8 cellular contexts compared by ENCODE assay signal in the genomic region with DNA sequence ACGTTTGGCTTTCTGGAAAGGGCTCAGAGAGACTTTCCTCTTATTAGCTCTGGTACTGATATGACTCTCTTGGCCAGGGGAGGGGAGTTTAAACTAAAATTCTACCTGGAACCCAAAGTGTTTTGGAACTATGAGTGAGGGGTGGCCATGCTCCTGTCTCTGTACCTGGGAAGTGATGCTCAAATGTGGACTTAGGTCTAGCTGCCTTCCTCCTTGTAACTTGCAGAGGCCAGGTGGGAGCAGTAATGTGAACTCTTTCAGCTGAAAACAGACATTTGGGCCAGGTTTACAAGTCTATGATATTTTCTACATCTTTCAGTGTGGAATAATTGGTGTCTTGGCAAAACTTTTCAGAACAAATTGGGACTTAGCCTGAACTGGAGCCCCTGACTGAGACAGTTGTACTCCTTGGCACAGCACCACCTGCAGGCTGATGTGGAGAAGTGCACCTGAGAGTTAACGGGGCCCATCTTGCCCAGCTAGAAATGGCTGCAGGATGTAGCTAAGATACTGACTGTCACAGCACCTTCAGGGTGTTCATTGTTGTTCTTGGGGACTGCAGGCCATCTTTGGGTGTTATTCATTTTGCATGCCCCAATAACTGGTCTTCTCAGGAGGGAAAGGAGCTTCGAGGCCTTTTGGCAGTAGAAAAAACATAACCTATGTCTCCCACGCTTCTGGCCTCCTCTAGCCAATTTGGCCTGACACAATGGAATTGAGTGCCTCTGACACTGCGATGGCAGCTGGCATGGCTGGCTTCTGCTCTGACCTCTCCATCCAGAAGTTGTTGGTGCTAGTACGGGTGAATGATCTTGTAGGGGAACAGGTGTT. TPM values are rescaled to one million over a fixed set of nuclear protein-coding genes. Genes with fewer than 3 reads are reported as not detected.
DNase-seq lines count a peak whose midpoint lies in the region; ATAC-seq, FAIRE-seq and TF ChIP-seq lines count a peak whose summit lies in the region.

No MANE protein-coding gene starts in this region.

- 16% methylated on average over 6 of the region's 6 CpGs for WGBS in K562 (ENCODE audit: insufficient coverage, low coverage, missing lambda C conversion rate)

- H3K9me3 ChIP-seq in K562 (replicated peaks; ENCODE audit: control insufficient read depth, insufficient read depth, low read depth, low read length): no peaks in the 10 kb centered on the region

- TF ChIP-seq POLR2A in K562 (conservative IDR thresholded peaks at IDR 0.05): no peak

- H3K27me3 ChIP-seq in K562 (ENCODE audit: control insufficient read depth in 2 of 2, insufficient read depth in 2 of 2, low read length in 2 of 2): no peaks in the 10 kb centered on the region

- intact Hi-C loops in K562 (cut with micrococcal nuclease): loop anchor here (1.0 kb wide), 1 partner anchor 58 kb away; no protein-coding TSS in a partner anchor

- H3K4me3 ChIP-seq in K562: no peak overlapping the region

- no peak overlapping the region; the same call in 1 of the 2 replicates for H3K4me2 ChIP-seq in K562 (ENCODE audit: insufficient read depth, low read length)

- no peak for TF ChIP-seq EP300 in K562 (IDR thresholded peaks at IDR 0.05; ENCODE audit: low read length)

- in situ Hi-C loops in K562 (cut with MboI): loop anchor here (5.0 to 25.0 kb wide), 2 partner anchors 56 to 1804 kb away; no protein-coding TSS in a partner anchor

- no peaks in the 10 kb centered on the region for H3K4me1 ChIP-seq in K562 (replicated peaks in 1 of 2; ENCODE audit: control insufficient read depth in 2 of 2, insufficient read depth in 2 of 2, low read length in 2 of 2)

- H3K79me2 ChIP-seq in K562 (ENCODE audit: control insufficient read depth, insufficient read depth, low read length): no peaks in the 10 kb centered on the region

- POLR2A ChIA-PET in K562 (lab: Yijun Ruan, JAX): interaction anchor here (0.7 kb wide), 1 partner anchor 186 kb away, joined by 5 read pairs; no protein-coding TSS in a partner anchor

- H2AFZ ChIP-seq in K562 (ENCODE audit: low read depth, low read length): no peak overlapping the region

- BruUV-seq in K562 (replicated peaks; lab: Mats Ljungman, UMichigan): no TSS peak

- H4K20me1 ChIP-seq in K562 (replicated peaks; ENCODE audit: control insufficient read depth, insufficient read depth, low read length): no peaks in the 10 kb centered on the region

- ATAC-seq in HG02763 (IDR thresholded peaks at IDR 0.05; ENCODE audit: unreplicated experiment): peak; percentile 72
- ATAC-seq in K562: peak; percentile 98

- no peak overlapping the region for H3K27ac ChIP-seq in K562 (ENCODE audit: extremely low read depth, low read depth, low read length)

- peak; percentile 63 for FAIRE-seq in TTC549 (lab: Jason Lieb, UNC)
- FAIRE-seq in K562 (lab: Jason Lieb, UNC): peak; percentile 98

- no peaks in the 10 kb centered on the region for H3K36me3 ChIP-seq in K562 (ENCODE audit: control insufficient read depth, insufficient read depth, low read length)

- peak; percentile 81 to 92 (median 86) for TF ChIP-seq CTCF in K562 (IDR thresholded peaks at IDR 0.05 in 2 of 3, conservative IDR thresholded peaks at IDR 0.05 in 1 of 3; ENCODE audit: insufficient read depth in 2 of 3, low read depth in 1 of 3, low read length in 3 of 3)

- DNase-seq in SHP77 (lab: John Stamatoyannopoulos, UW) (peak; percentile 48 to 51), SHP77 treated with DMSO at 0.1 percent for 48 hours (lab: John Stamatoyannopoulos, UW) (no peak), NCI-H146 treated with DMSO at 0.1 percent for 48 hours (lab: John Stamatoyannopoulos, UW; ENCODE audit: unreplicated experiment) (peak; percentile 14), K562 (ENCODE audit: extremely low read depth in 1 of 4, low spot score in 3 of 4) (peak; percentile 64 to 77 (median 70)), islet precursor cell (peak; percentile 84)
- peak; percentile 48 to 61 for DNase-seq in stimulated activated CD4-positive, alpha-beta T cell treated with anti-CD3 and anti-CD28 coated beads, Interleukin-15, amount 100 ng/mL, for 48 hours (ENCODE audit: low read depth in 2 of 2)

- CTCF ChIA-PET in K562 (lab: Yijun Ruan, JAX; ENCODE audit: low intra/inter-chr PET ratio): interaction anchor here (0.5 to 1.8 kb wide), 4 partner anchors 45 to 1370 kb away, joined by 3 to 8 read pairs (median 3); no protein-coding TSS in a partner anchor

- no peaks in the 10 kb centered on the region for H3K9me1 ChIP-seq in K562 (ENCODE audit: control insufficient read depth, insufficient read depth, low read length)

- TF ChIP-seq RAD21 in K562 (CRISPR knock-in tag; conservative IDR thresholded peaks at IDR 0.05 in 1 of 2, IDR thresholded peaks at IDR 0.05 in 1 of 2): peak; percentile 78 to 83

- H3K9ac ChIP-seq in K562 (ENCODE audit: insufficient read depth in 1 of 2, low read depth in 2 of 2, low read length in 2 of 2): no peak overlapping the region

TF ChIP-seq in K562, 482 proteins besides CTCF, POLR2A, EP300 and RAD21 (continues in another document):
- TF ChIP-seq ZNF197 (CRISPR knock-in tag; IDR thresholded peaks at IDR 0.05; ENCODE audit: low read depth) (no peak), ZNF644 (tag; IDR thresholded peaks at IDR 0.05; ENCODE audit: low read depth) (no peak), ZNF311 (CRISPR knock-in tag; IDR thresholded peaks at IDR 0.05) (no peak), DEAF1 (CRISPR knock-in tag; IDR thresholded peaks at IDR 0.05) (peak; percentile 48; the same call in 1 of the 2 replicates), NR2C2 (CRISPR knock-in tag; IDR thresholded peaks at IDR 0.05) (no peak), NR2C2 (tag; IDR thresholded peaks at IDR 0.05) (no peak), PHF21A (IDR thresholded peaks at IDR 0.05; ENCODE audit: borderline replicate concordance, low read depth) (no peak), SMC3 (conservative IDR thresholded peaks at IDR 0.05; ENCODE audit: insufficient read depth, low read depth, low read length) (peak; percentile 76), NKRF (IDR thresholded peaks at IDR 0.05; ENCODE audit: borderline replicate concordance) (no peak)
- TF ChIP-seq, protein P1, sequence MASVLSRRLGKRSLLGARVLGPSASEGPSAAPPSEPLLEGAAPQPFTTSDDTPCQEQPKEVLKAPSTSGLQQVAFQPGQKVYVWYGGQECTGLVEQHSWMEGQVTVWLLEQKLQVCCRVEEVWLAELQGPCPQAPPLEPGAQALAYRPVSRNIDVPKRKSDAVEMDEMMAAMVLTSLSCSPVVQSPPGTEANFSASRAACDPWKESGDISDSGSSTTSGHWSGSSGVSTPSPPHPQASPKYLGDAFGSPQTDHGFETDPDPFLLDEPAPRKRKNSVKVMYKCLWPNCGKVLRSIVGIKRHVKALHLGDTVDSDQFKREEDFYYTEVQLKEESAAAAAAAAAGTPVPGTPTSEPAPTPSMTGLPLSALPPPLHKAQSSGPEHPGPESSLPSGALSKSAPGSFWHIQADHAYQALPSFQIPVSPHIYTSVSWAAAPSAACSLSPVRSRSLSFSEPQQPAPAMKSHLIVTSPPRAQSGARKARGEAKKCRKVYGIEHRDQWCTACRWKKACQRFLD (CRISPR knock-in tag; IDR thresholded peaks at IDR 0.05): no peak

RNA-seq across cellular contexts. Expression of gene CD109, which starts 37.1 kb away (rescaled TPM):
- total RNA-seq in K562 (2011; cell fraction: chromatin; rRNA removed; ENCODE audit: low replicate concordance): 0.02 and 0.30 TPM in 2 replicates
- under 0.01 TPM in 2 replicates for total RNA-seq in K562 (2011; cell fraction: nucleolus; rRNA removed)
- 0.07 and 0.08 TPM in 2 replicates for total RNA-seq in K562 (2011; cell fraction: nucleoplasm; rRNA removed)
- total RNA-seq in K562 (2014; rRNA removed): 0.14 and 0.16 TPM in 2 replicates
- total RNA-seq in K562 (2014; rRNA removed; fragmentation: Illumina TruSeq; extraction: Trizol): 0.11 and 0.13 TPM in 2 replicates
- 0.19 and 0.22 TPM in 2 replicates for total RNA-seq in K562 (2015; rRNA removed; fragmentation: Illumina TruSeq; extraction: Trizol)
- 0.18 and 0.42 TPM in 2 replicates for total RNA-seq in K562 (2021)
- 0.01 and 0.07 TPM in 2 replicates for polyA plus RNA-seq in K562 (2011; rRNA removed)
- under 0.01 and 0.01 TPM in 2 replicates for polyA plus RNA-seq in K562 (2011; cell fraction: cytosol; rRNA removed)
- polyA plus RNA-seq in K562 (2011; cell fraction: nucleus; rRNA removed): 0.01 and 0.04 TPM in 2 replicates
- 0.20 and 0.42 TPM in 2 replicates for polyA plus RNA-seq in K562 (2012)
- 0.09 and 0.24 TPM in 2 replicates for polyA plus RNA-seq in K562 (2014; fragmentation: Illumina TruSeq; extraction: Trizol)
- polyA plus RNA-seq in K562 (2014; fragmentation: Nextera tagmentation; extraction: Ambion mirVana): under 1 TPM; under 0.01 to 0.04 TPM
- 0.03 and 0.11 TPM in 2 replicates for polyA plus RNA-seq in K562 (2014; rRNA removed)
- 0.03 and 0.25 TPM in 2 replicates for polyA minus RNA-seq in K562 (2011; rRNA and poly(A)+ RNA removed)
- polyA minus RNA-seq in K562 (2011; cell fraction: cytosol; rRNA and poly(A)+ RNA removed): 0.19 and 0.27 TPM in 2 replicates
- polyA minus RNA-seq in K562 (2011; cell fraction: nucleus; rRNA and poly(A)+ RNA removed): 0.11 and 0.13 TPM in 2 replicates
